ENCODE assay signal across 16 cellular contexts in genomic region chr11:63791495-63792167, GRCh38.
"Had no signal": no experiment of that assay in that cellular context is flagged by ENCODE, and none has a peak within 500 bp of the region (broad histone marks: within the 10 kb centered on the region; RNA-seq: fewer than 3 reads in every experiment).

No MANE protein-coding gene starts in this region.

- DNase-seq: activated CD4-positive, alpha-beta T cell treated with anti-CD3 and anti-CD28 coated beads, Interleukin-2, amount 10 ng/mL, durations not matched to agents 24 days and 14 days; activated CD8-positive, alpha-beta T cell treated with anti-CD3 and anti-CD28 coated beads for 36 hours; activated naive CD4-positive, alpha-beta T cell; activated naive CD8-positive, alpha-beta T cell treated with anti-CD3 and anti-CD28 coated beads for 36 hours; activated T-cell treated with anti-CD3 and anti-CD28 coated beads, Interleukin-2, amount 50 U/mL, for 1 hour; amniotic stem cell; dorsolateral prefrontal cortex; foreskin melanocyte; kidney; left lung; nucleus accumbens; stimulated activated naive B cell treated with anti-CD40 and anti-IgM and Interleukin-4, amounts not matched to agents 10 μg/mL and 1 μg/mL and 100 μg/mL, for 72 hours; T-helper 9 cell had no signal

- ATAC-seq: activated CD8-positive, alpha-beta T cell treated with anti-CD3 and anti-CD28 coated beads for 36 hours; activated T-helper 17 cell treated with anti-CD3 and anti-CD28 coated beads, Interleukin-2, amount 50 U/mL, for 72 hours; left lung; natural killer cell treated with Interleukin-12 subunit alpha and Interleukin-12 subunit beta and Interleukin-15 and Interleukin-18, amount 100 ng/mL, for 72 hours; stimulated activated naive B cell treated with anti-CD40 and anti-IgM and Interleukin-4, amounts not matched to agents 10 μg/mL and 1 μg/mL and 100 μg/mL, for 72 hours had no signal

- H3K27me3 ChIP-seq: cardiac muscle cell, dorsolateral prefrontal cortex, left lung had no signal

- H3K27ac ChIP-seq: cardiac muscle cell, dorsolateral prefrontal cortex, left lung had no signal

- H3K36me3 ChIP-seq: cardiac muscle cell, left lung had no signal

- H3K4me3 ChIP-seq: cardiac muscle cell, dorsolateral prefrontal cortex, left lung had no signal

- H3K4me1 ChIP-seq: left lung had no signal
